In genomic region chr14:34912182-34912581, GRCh38 we compare ENCODE assay signal across 16 cellular contexts. TPM values are rescaled to one million over a fixed set of nuclear protein-coding genes. Genes with fewer than 3 reads are reported as not detected.
DNase-seq lines count a peak whose midpoint lies in the region; ATAC-seq, FAIRE-seq and TF ChIP-seq lines count a peak whose summit lies in the region.
"Had no signal": no experiment of that assay in that cellular context is flagged by ENCODE, and none has a peak within 500 bp of the region (broad histone marks: within the 10 kb centered on the region; RNA-seq: fewer than 3 reads in every experiment).

No MANE protein-coding gene starts in this region.

- CTCF ChIA-PET in HepG2 (lab: Yijun Ruan, JAX; ENCODE audit: low intra/inter-chr PET ratio, low total read pairs): no interaction called here

- H3K4me2 ChIP-seq in HepG2 (ENCODE audit: low read depth, low read length): no peak overlapping the region
- H3K4me2 ChIP-seq: PC-9 had no signal

- H3K27me3 ChIP-seq in HepG2 (ENCODE audit: control insufficient read depth in 1 of 2, insufficient read depth in 2 of 2, low read length in 2 of 2) (no peaks in the 10 kb centered on the region), right lobe of liver (no peaks in the 10 kb centered on the region)
- H3K27me3 ChIP-seq: body of pancreas had no signal

- BruUV-seq in HepG2 (replicated peaks; lab: Mats Ljungman, UMichigan): no TSS peak

- H3K9me3 ChIP-seq in HepG2 (ENCODE audit: low read length) (no peaks in the 10 kb centered on the region), right lobe of liver (no peaks in the 10 kb centered on the region)
- H3K9me3 ChIP-seq: body of pancreas had no signal

- no peaks in the 10 kb centered on the region for H4K20me1 ChIP-seq in HepG2 (ENCODE audit: insufficient read depth, low read length)

- H3K36me3 ChIP-seq in HepG2 (replicated peaks in 1 of 2; ENCODE audit: control insufficient read depth in 1 of 2, insufficient read depth in 2 of 2, low read length in 2 of 2) (no peaks in the 10 kb centered on the region), right lobe of liver (no peaks in the 10 kb centered on the region)

- intact Hi-C loops in HepG2 (cut with micrococcal nuclease; ENCODE audit: unreplicated experiment): loop anchor here (10.0 kb wide), 1 partner anchor 237 kb away; no protein-coding TSS in a partner anchor
- intact Hi-C loops in right lobe of liver (cut with DNase I): no loop called here

- peak; percentile 71 for ATAC-seq in HepG2
- ATAC-seq in right lobe of liver: no peak
- no peak for ATAC-seq in HG02973 (IDR thresholded peaks at IDR 0.05; ENCODE audit: unreplicated experiment)
- ATAC-seq: body of pancreas had no signal

- TF ChIP-seq CTCF in HepG2 (CRISPR knock-in tag; IDR thresholded peaks at IDR 0.05) (peak; percentile 48), right lobe of liver (IDR thresholded peaks at IDR 0.05) (no peak), choroid plexus epithelial cell (conservative IDR thresholded peaks at IDR 0.05; ENCODE audit: low read depth, low read length) (peak; percentile 22)

- H3K4me3 ChIP-seq in HepG2 (replicated peaks in 1 of 3; ENCODE audit: insufficient read depth in 1 of 3, low read depth in 2 of 3, low read length in 3 of 3) (no peak overlapping the region), right lobe of liver (no peak overlapping the region), choroid plexus epithelial cell (ENCODE audit: low read depth, low read length) (no peak overlapping the region)
- H3K4me3 ChIP-seq: body of pancreas, PC-9 had no signal

- H3K27ac ChIP-seq in HepG2 (ENCODE audit: extremely low read length, insufficient read depth, low read length) (no peak overlapping the region), right lobe of liver (no peak overlapping the region)
- H3K27ac ChIP-seq: body of pancreas, PC-9 had no signal

- in situ Hi-C loops in HepG2 (cut with HindIII; ENCODE audit: extremely low pct_ligation_motif_present, low pct_unique_long_range_greater_than_20kb): no loop called here

- TF ChIP-seq RAD21 in HepG2 (CRISPR knock-in tag; IDR thresholded peaks at IDR 0.05): 0 out of 2 replicates have a peak, but pooled peaks have one; percentile 7

- TF ChIP-seq POLR2A in HepG2 (IDR thresholded peaks at IDR 0.05; ENCODE audit: insufficient read depth in 1 of 2, low read depth in 2 of 2, low read length in 2 of 2): no peak
- no peak for TF ChIP-seq POLR2A in right lobe of liver (IDR thresholded peaks at IDR 0.05)

- FAIRE-seq in HepG2 (lab: Jason Lieb, UNC): no peak
- FAIRE-seq: endometrium had no signal

- 40% methylated on average over 3 of the region's 3 CpGs for WGBS in HepG2 (ENCODE audit: low lambda C conversion rate)
- 71% methylated on average over 3 of the region's 3 CpGs for WGBS in right lobe of liver (ENCODE audit: insufficient coverage, low coverage, low lambda C conversion rate, missing lambda C conversion rate)

- POLR2A ChIA-PET in HepG2 (lab: Yijun Ruan, JAX): interaction anchor here (0.7 to 1.1 kb wide), 2 partner anchors 69 to 124 kb away, joined by 4 read pairs; no protein-coding TSS in a partner anchor

- peak; percentile 34 for DNase-seq in HepG2 (ENCODE audit: low spot score)
- no peak for DNase-seq in right lobe of liver
- DNase-seq in NCI-H69 (lab: John Stamatoyannopoulos, UW): peak; percentile 17
- peak; percentile 18 for DNase-seq in choroid plexus epithelial cell (ENCODE audit: low read depth)
- DNase-seq in medulla oblongata (ENCODE audit: extremely low spot score): no peak
- DNase-seq in GM03348 (ENCODE audit: low spot score): no peak
- DNase-seq in DMS53 treated with DMSO at 0.1 percent for 48 hours (lab: John Stamatoyannopoulos, UW; ENCODE audit: unreplicated experiment): no peak
- DNase-seq: activated CD4-positive, alpha-beta memory T cell treated with anti-CD3 and anti-CD28 coated beads, Interleukin-2, amount 10 ng/mL, durations not matched to agents 7 days and 5 days; body of pancreas; hypothalamus; NCI-H2107; PC-9; stimulated activated CD4-positive, alpha-beta T cell treated with anti-CD3 and anti-CD28 coated beads, Interleukin-1b, Interleukin-23, amount 100 ng/mL, for 48 hours; stimulated activated naive CD4-positive, alpha-beta T cell had no signal

- H3K4me1 ChIP-seq in HepG2 (ENCODE audit: insufficient read depth, low read length): no peaks in the 10 kb centered on the region
- no peaks in the 10 kb centered on the region for H3K4me1 ChIP-seq in right lobe of liver
- H3K4me1 ChIP-seq: body of pancreas had no signal

- no peak for TF ChIP-seq EP300 in HepG2 (IDR thresholded peaks at IDR 0.05; ENCODE audit: low read depth in 2 of 2, low read length in 2 of 2)
- TF ChIP-seq EP300 in HepG2 (CRISPR knock-in tag; IDR thresholded peaks at IDR 0.05; ENCODE audit: borderline replicate concordance): no peak

- no peaks in the 10 kb centered on the region for H3K79me2 ChIP-seq in HepG2 (ENCODE audit: insufficient read depth, low read length)

- no peak overlapping the region for H2AFZ ChIP-seq in HepG2 (ENCODE audit: low read length)
- H2AFZ ChIP-seq: PC-9 had no signal

- H3K9ac ChIP-seq in HepG2 (ENCODE audit: insufficient read depth, low read depth, low read length): no peak overlapping the region

TF ChIP-seq in HepG2, 621 proteins besides CTCF, POLR2A, EP300 and RAD21 (continues in another document):
- TF ChIP-seq STAG1 (CRISPR knock-in tag; IDR thresholded peaks at IDR 0.05): peak; percentile 64
- no peak for TF ChIP-seq SMARCE1 (IDR thresholded peaks at IDR 0.05; ENCODE audit: borderline replicate concordance)
- TF ChIP-seq ZNF878 (CRISPR knock-in tag; IDR thresholded peaks at IDR 0.05): no peak
- no peak for TF ChIP-seq ZNF660 (CRISPR knock-in tag; IDR thresholded peaks at IDR 0.05; ENCODE audit: borderline replicate concordance, low read depth)
- peak; percentile 18; the same call in 1 of the 2 replicates for TF ChIP-seq SMC3 (IDR thresholded peaks at IDR 0.05; ENCODE audit: low read length)
- TF ChIP-seq ZNF362 (CRISPR knock-in tag; IDR thresholded peaks at IDR 0.05; ENCODE audit: borderline replicate concordance): peak; percentile 85; the same call in 1 of the 2 replicates
- TF ChIP-seq ZNF550 (CRISPR knock-in tag; IDR thresholded peaks at IDR 0.05; ENCODE audit: borderline replicate concordance): no peak
- no peak for TF ChIP-seq ZBTB33 (CRISPR knock-in tag; IDR thresholded peaks at IDR 0.05)
- TF ChIP-seq FIP1L1 (IDR thresholded peaks at IDR 0.05; ENCODE audit: borderline replicate concordance, insufficient read depth, low read depth, low read length): no peak
- TF ChIP-seq TCF7 (IDR thresholded peaks at IDR 0.05; ENCODE audit: low read depth): no peak
- no peak for TF ChIP-seq ZNF251 (CRISPR knock-in tag; IDR thresholded peaks at IDR 0.05)

RNA-seq across cellular contexts. Expression of gene BAZ1A, which starts 37.0 kb away (rescaled TPM):
- total RNA-seq in HepG2 (2016; rRNA removed; fragmentation: Illumina TruSeq; extraction: Trizol): 56.8 and 68.3 TPM in 2 replicates
- 28.7 and 35.3 TPM in 2 replicates for total RNA-seq in HepG2 (2016; cell fraction: cytosol; rRNA removed; fragmentation: Illumina TruSeq; extraction: Trizol; ENCODE audit: low read depth)
- total RNA-seq in HepG2 (2016; cell fraction: insoluble cytoplasmic fraction; rRNA removed; fragmentation: Illumina TruSeq; extraction: Trizol): 58.9 and 61.9 TPM in 2 replicates
- 19.4 and 21.0 TPM in 2 replicates for total RNA-seq in HepG2 (2016; cell fraction: membrane; rRNA removed; fragmentation: Illumina TruSeq; extraction: Trizol)
- 73.3 and 78.4 TPM in 2 replicates for total RNA-seq in HepG2 (2016; cell fraction: nucleus; rRNA removed; fragmentation: Illumina TruSeq; extraction: Trizol)
- polyA plus RNA-seq in HepG2 (2011; rRNA removed): 19.6 and 20.9 TPM in 2 replicates
- 7.8 and 10.8 TPM in 2 replicates for polyA plus RNA-seq in HepG2 (2011; cell fraction: cytosol; rRNA removed)
- 12.0 and 19.4 TPM in 2 replicates for polyA plus RNA-seq in HepG2 (2011; cell fraction: nucleus; rRNA removed)
- polyA plus RNA-seq in HepG2 (2012): 22.8 and 23.5 TPM in 2 replicates
- 2.0 and 3.4 TPM in 2 replicates for polyA plus RNA-seq in HepG2 (2016; cell fraction: cytosol; fragmentation: Illumina TruSeq; extraction: Trizol; ENCODE audit: low read depth)
- 65.0 and 66.5 TPM in 2 replicates for polyA plus RNA-seq in HepG2 (2016; cell fraction: insoluble cytoplasmic fraction; fragmentation: Illumina TruSeq; extraction: Trizol; ENCODE audit: low read depth)
- 7.0 and 8.4 TPM in 2 replicates for polyA plus RNA-seq in HepG2 (2016; cell fraction: membrane; fragmentation: Illumina TruSeq; extraction: Trizol; ENCODE audit: low read depth)
- polyA plus RNA-seq in HepG2 (2016; cell fraction: nucleus; fragmentation: Illumina TruSeq; extraction: Trizol; ENCODE audit: insufficient read depth, low read depth): 98.4 and 105 TPM in 2 replicates
- polyA minus RNA-seq in HepG2 (2011; rRNA and poly(A)+ RNA removed; ENCODE audit: low replicate concordance): 6.4 and 17.7 TPM in 2 replicates
- polyA minus RNA-seq in HepG2 (2011; cell fraction: cytosol; rRNA and poly(A)+ RNA removed): 11.4 and 22.6 TPM in 2 replicates
- polyA minus RNA-seq in HepG2 (2011; cell fraction: nucleus; rRNA and poly(A)+ RNA removed): 38.0 and 45.3 TPM in 2 replicates
- 10 to 100 TPM in 5 of 6 experiments, 1 to 10 TPM in 1; 6.6 to 19.4 (median 14.3) TPM for total RNA-seq in right lobe of liver

Comparison
In these comparisons a context has a peak if more than half of its experiments do, and no peak if none do; other contexts are left out.
1. DNase-seq: peak in HepG2 (single experiment), NCI-H69 (single experiment) and choroid plexus epithelial cell (single experiment); none in right lobe of liver (0 of 3), medulla oblongata (single experiment), GM03348 (single experiment) and DMS53 treated with DMSO at 0.1 percent for 48 hours (single experiment).
2. CTCF ChIP-seq: peak in HepG2 (single experiment) and choroid plexus epithelial cell (single experiment); none in right lobe of liver (0 of 4).